26 cellular contexts compared by ENCODE assay signal in genomic region chr10:82402901-82403300, GRCh38.
DNase-seq lines count a peak whose midpoint lies in the region; ATAC-seq, FAIRE-seq and TF ChIP-seq lines count a peak whose summit lies in the region.
"Had no signal": no experiment of that assay in that cellular context is flagged by ENCODE, and none has a peak within 500 bp of the region (broad histone marks: within the 10 kb centered on the region; RNA-seq: fewer than 3 reads in every experiment).

No MANE protein-coding gene starts in this region.

- TF ChIP-seq CTCF in epithelial cell of proximal tubule (conservative IDR thresholded peaks at IDR 0.05; ENCODE audit: low read depth, low read length) (no peak), GM10266 (IDR thresholded peaks at IDR 0.05; ENCODE audit: control insufficient read depth, insufficient read depth, low read depth, missing control alignments) (no peak)

- no peaks in the 10 kb centered on the region for H3K27me3 ChIP-seq in BLaER1 treated with 17β-estradiol and CSF1 and Interleukin-3, amounts not matched to agents 10 nM and 100 nM
- no peaks in the 10 kb centered on the region for H3K27me3 ChIP-seq in small intestine (ENCODE audit: control insufficient read depth in 2 of 2, insufficient read depth in 2 of 2, low read length in 2 of 2)
- H3K27me3 ChIP-seq: BE2C had no signal

- peak overlapping the region in 6 of 11 experiments; percentile 27 to 62 (median 46); a peak in 7 of 22 replicates for H3K4me2 ChIP-seq in BLaER1 treated with 17β-estradiol and CSF1 and Interleukin-3, amounts not matched to agents 10 nM and 100 nM
- H3K4me2 ChIP-seq: A549 had no signal

- no peaks in the 10 kb centered on the region for H4K20me1 ChIP-seq in BLaER1 treated with 17β-estradiol and CSF1 and Interleukin-3, amounts not matched to agents 10 nM and 100 nM

- ATAC-seq in HG03280 (IDR thresholded peaks at IDR 0.05; ENCODE audit: unreplicated experiment), result no peak
- ATAC-seq: A549; CD8-positive, alpha-beta T cell had no signal

- peak overlapping the region in 2 of 11 experiments; percentile 2 to 95; a peak in 1 of 22 replicates for H3K27ac ChIP-seq in BLaER1 treated with 17β-estradiol and CSF1 and Interleukin-3, amounts not matched to agents 10 nM and 100 nM
- no peak overlapping the region for H3K27ac ChIP-seq in small intestine (ENCODE audit: low read depth in 1 of 2, low read length in 1 of 2)
- H3K27ac ChIP-seq: A549, C4-2B had no signal

- peaks cover 0 to 23% (median 7%) of the 10 kb centered on the region in 11 experiments; a peak in 9 of 22 replicates for H3K9me3 ChIP-seq in BLaER1 treated with 17β-estradiol and CSF1 and Interleukin-3, amounts not matched to agents 10 nM and 100 nM (replicated peaks in 1 of 11)
- no peaks in the 10 kb centered on the region for H3K9me3 ChIP-seq in small intestine (ENCODE audit: control insufficient read depth, low read depth)
- H3K9me3 ChIP-seq: A549, BE2C had no signal

- peak; percentile 1 for DNase-seq in RPMI7951 (ENCODE audit: low read depth)
- DNase-seq in epithelial cell of proximal tubule (ENCODE audit: low read depth), result peak; percentile 36
- peak; percentile 62 for DNase-seq in kidney tubule cell (ENCODE audit: low spot score)
- DNase-seq in GM10266 (ENCODE audit: extremely low spot score), result no peak
- DNase-seq in T-helper 2 cell, result no peak
- DNase-seq in small intestine, result no peak
- DNase-seq: 8988T; ACHN; AML-193; BE2C; CD4-positive, CD25-positive, alpha-beta regulatory T cell; CD8-positive, alpha-beta T cell; DMS 273 treated with DMSO at 0.1 percent for 48 hours; DMS79; EL; GDM1; GOT3; HFFc6 had no signal

- WGBS in small intestine, 3 donors, result 76 to 81% (median 77%) methylated on average over 3 of the region's 3 CpGs

- no peak overlapping the region for H3K4me3 ChIP-seq in BLaER1 treated with 17β-estradiol and CSF1 and Interleukin-3, amounts not matched to agents 10 nM and 100 nM
- no peak overlapping the region for H3K4me3 ChIP-seq in epithelial cell of proximal tubule (ENCODE audit: low read depth, low read length)
- H3K4me3 ChIP-seq in small intestine (ENCODE audit: low read depth in 1 of 2, low read length in 2 of 2), result no peak overlapping the region
- H3K4me3 ChIP-seq: A549, HAP-1 had no signal

- H3K4me1 ChIP-seq in BLaER1 treated with 17β-estradiol and CSF1 and Interleukin-3, amounts not matched to agents 10 nM and 100 nM, result peaks cover 0 to 90% (median 43%) of the 10 kb centered on the region in 10 experiments; a peak in 14 of 20 replicates
- H3K4me1 ChIP-seq in small intestine (ENCODE audit: control insufficient read depth in 2 of 2, insufficient read depth in 1 of 2, low read depth in 1 of 2, low read length in 1 of 2), result no peaks in the 10 kb centered on the region
- H3K4me1 ChIP-seq: A549, HAP-1 had no signal

- H3K9ac ChIP-seq in BLaER1 treated with 17β-estradiol and CSF1 and Interleukin-3, amounts not matched to agents 10 nM and 100 nM, result no peak overlapping the region; a peak in 1 of 22 replicates

- FAIRE-seq in small intestine (lab: Jason Lieb, UNC), result no peak
- FAIRE-seq: A549, D721Med, GM12891, H54 had no signal

- peaks cover 0 to 7% (median 0%) of the 10 kb centered on the region in 11 experiments; a peak in 2 of 22 replicates for H3K36me3 ChIP-seq in BLaER1 treated with 17β-estradiol and CSF1 and Interleukin-3, amounts not matched to agents 10 nM and 100 nM
- no peaks in the 10 kb centered on the region for H3K36me3 ChIP-seq in small intestine (ENCODE audit: control insufficient read depth in 2 of 2, insufficient read depth in 2 of 2, low read length in 2 of 2)
- H3K36me3 ChIP-seq: BE2C, HAP-1 had no signal

Comparison
In these comparisons a context has a peak if more than half of its experiments do, and no peak if none do; other contexts are left out.
1. DNase-seq: peak in RPMI7951 (single experiment), epithelial cell of proximal tubule (single experiment) and kidney tubule cell (single experiment); none in GM10266 (single experiment), T-helper 2 cell (0 of 5) and small intestine (single experiment).